ENCODE assay signal across 17 cellular contexts in the genomic region with DNA sequence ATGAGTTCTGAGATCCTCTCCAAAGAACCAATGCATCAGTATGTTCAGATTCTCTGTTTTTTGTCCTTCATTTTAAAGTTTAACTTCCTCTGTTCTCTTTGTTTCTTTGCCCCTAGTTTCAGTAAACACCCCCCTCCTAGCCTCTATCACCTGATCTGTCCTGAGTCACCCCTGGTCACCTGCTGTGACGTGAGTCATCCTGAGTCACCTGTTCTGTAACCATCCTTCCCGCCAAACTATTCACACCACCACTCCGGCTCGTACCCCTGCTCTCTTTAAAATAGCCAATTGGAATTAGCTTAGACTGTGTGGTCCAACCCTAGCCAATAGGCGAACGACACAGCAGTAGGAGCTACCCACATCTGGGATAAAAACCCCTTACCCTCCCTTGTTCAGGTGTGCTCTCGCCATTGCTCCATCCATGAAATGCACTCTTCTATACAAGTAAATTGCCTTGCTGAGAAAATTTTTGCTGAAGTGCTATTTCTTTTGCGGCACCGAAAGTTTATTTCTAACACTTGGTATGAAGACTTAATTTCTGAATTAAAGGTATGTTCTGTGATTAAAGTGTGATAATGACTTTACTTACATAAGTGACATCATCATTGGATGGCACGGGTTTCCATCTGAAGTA.
"Had no signal": no experiment of that assay in that cellular context is flagged by ENCODE, and none has a peak within 500 bp of the region (broad histone marks: within the 10 kb centered on the region; RNA-seq: fewer than 3 reads in every experiment).

No MANE protein-coding gene starts in this region.

- H3K4me1 ChIP-seq: breast epithelium, lower lobe of right lung, upper lobe of left lung had no signal

- DNase-seq: activated CD4-positive, alpha-beta T cell treated with anti-CD3 and anti-CD28 coated beads, Interleukin-2, amount 50 U/mL, for 1 hour; activated CD8-positive, alpha-beta memory T cell treated with anti-CD3 and anti-CD28 coated beads, Interleukin-2, amount 50 U/mL, for 4 hours; activated naive CD4-positive, alpha-beta T cell treated with anti-CD3 and anti-CD28 coated beads for 36 hours; activated T-cell treated with anti-CD3 and anti-CD28 coated beads, Interleukin-2, amount 50 U/mL, for 4 hours; cortex of kidney; lower lobe of right lung; midbrain; nephron progenitor cell; nucleus accumbens; sigmoid colon; stimulated activated CD4-positive, alpha-beta T cell treated with anti-CD3 and anti-CD28 coated beads, Interleukin-4, amount 100 ng/mL, for 24 hours; stomach; upper lobe of left lung had no signal

- ATAC-seq: activated CD4-positive, CD25-positive, alpha-beta regulatory T cell treated with anti-CD3 and anti-CD28 coated beads, Interleukin-2, amount 50 U/mL, for 24 hours; activated T-cell treated with anti-CD3 and anti-CD28 coated beads, Interleukin-2, amount 50 U/mL, for 4 hours; esophagus mucosa; lower lobe of right lung; stimulated activated effector memory CD8-positive, alpha-beta T cell treated with anti-CD3 and anti-CD28 coated beads, Interleukin-12 subunit alpha, Interleukin-12 subunit beta, amount 100 ng/mL, for 72 hours had no signal

- H3K27me3 ChIP-seq: breast epithelium, sigmoid colon, stomach, upper lobe of left lung had no signal

- H3K27ac ChIP-seq: breast epithelium, lower lobe of right lung, sigmoid colon, stomach, upper lobe of left lung had no signal

- H3K36me3 ChIP-seq: breast epithelium, lower lobe of right lung, sigmoid colon, stomach, upper lobe of left lung had no signal

- H3K4me3 ChIP-seq: breast epithelium, lower lobe of right lung, sigmoid colon, stomach, upper lobe of left lung had no signal

- H3K9me3 ChIP-seq: lower lobe of right lung had no signal
